ENCODE assay signal across 31 cellular contexts in genomic region chr14:87184180-87184579, GRCh38.
"Had no signal": no experiment of that assay in that cellular context is flagged by ENCODE, and none has a peak within 500 bp of the region (broad histone marks: within the 10 kb centered on the region; RNA-seq: fewer than 3 reads in every experiment).

No MANE protein-coding gene starts in this region.

- H3K4me2 ChIP-seq: neural progenitor cell, smooth muscle cell had no signal

- ATAC-seq: natural killer cell; psoas muscle; right cardiac atrium; sciatic nerve; stimulated activated memory B cell treated with anti-CD40 and anti-IgM and Interleukin-4, amounts not matched to agents 10 μg/mL and 1 μg/mL and 100 μg/mL, for 72 hours; stimulated activated naive CD8-positive, alpha-beta T cell treated with anti-CD3 and anti-CD28 coated beads, Interleukin-15, amount 100 ng/mL, for 72 hours; stimulated activated naive CD8-positive, alpha-beta T cell treated with anti-CD3 and anti-CD28 coated beads, Interleukin-15, Interleukin-2, amounts not matched to agents 100 U/mL and 50 U/mL, for 24 hours; upper lobe of right lung had no signal

- H3K9ac ChIP-seq: neural progenitor cell, parathyroid adenoma had no signal

- H3K4me1 Mint-ChIP-seq: natural killer cell; stimulated activated memory B cell treated with anti-CD40 and anti-IgM and Interleukin-4, amounts not matched to agents 10 μg/mL and 1 μg/mL and 100 μg/mL, for 72 hours; stimulated activated naive CD8-positive, alpha-beta T cell treated with anti-CD3 and anti-CD28 coated beads, Interleukin-15, amount 100 ng/mL, for 72 hours had no signal

- H3K27ac ChIP-seq: neural progenitor cell, ovary, parathyroid adenoma, psoas muscle, skin epidermis, spleen, suprapubic skin, testis, tibial artery, transverse colon, upper lobe of right lung, uterus had no signal

- H3K4me1 ChIP-seq: parathyroid adenoma, psoas muscle, spleen, suprapubic skin, testis, tibial artery, transverse colon, upper lobe of right lung, uterus had no signal

- H3K9me3 Mint-ChIP-seq: nephron, neural progenitor cell, type B pancreatic cell had no signal

- DNase-seq: natural killer cell; occipital lobe; ovary; posterior cingulate gyrus; psoas muscle; right cardiac atrium; spleen; stimulated activated CD4-positive, alpha-beta T cell treated with anti-CD3 and anti-CD28 coated beads, Interleukin-12 subunit alpha, Interleukin-12 subunit beta, amount 100 ng/mL, for 4 hours; stimulated activated CD4-positive, alpha-beta T cell treated with anti-CD3 and anti-CD28 coated beads, Interleukin-1b, Interleukin-23, amount 100 ng/mL, for 48 hours; stimulated activated CD4-positive, alpha-beta T cell treated with anti-CD3 and anti-CD28 coated beads, Interleukin-4, amount 100 ng/mL, for 1 hour; stimulated activated CD4-positive, alpha-beta T cell treated with anti-CD3 and anti-CD28 coated beads, Interleukin-4, amount 100 ng/mL, for 4 hours; stimulated activated CD8-positive, alpha-beta memory T cell treated with anti-CD3 and anti-CD28 coated beads, Interleukin-4, amount 100 ng/mL, for 48 hours; stimulated activated naive CD4-positive, alpha-beta T cell; stimulated activated naive CD8-positive, alpha-beta T cell treated with anti-CD3 and anti-CD28 coated beads, Interleukin-15, amount 100 ng/mL, for 72 hours; stimulated activated naive CD8-positive, alpha-beta T cell treated with anti-CD3 and anti-CD28 coated beads, Interleukin-15, Interleukin-2, amounts not matched to agents 100 U/mL and 50 U/mL, for 24 hours; substantia nigra; testis; tibial artery; transverse colon; upper lobe of right lung; uterus had no signal

- H3K36me3 ChIP-seq: neural progenitor cell, ovary, spleen, suprapubic skin, tibial artery, transverse colon, upper lobe of right lung, uterus had no signal

- H3K36me3 Mint-ChIP-seq: neural progenitor cell; stimulated activated memory B cell treated with anti-CD40 and anti-IgM and Interleukin-4, amounts not matched to agents 10 μg/mL and 1 μg/mL and 100 μg/mL, for 72 hours; type B pancreatic cell had no signal

- H3K4me3 Mint-ChIP-seq: natural killer cell; nephron; neural progenitor cell; stimulated activated memory B cell treated with anti-CD40 and anti-IgM and Interleukin-4, amounts not matched to agents 10 μg/mL and 1 μg/mL and 100 μg/mL, for 72 hours; stimulated activated naive CD8-positive, alpha-beta T cell treated with anti-CD3 and anti-CD28 coated beads, Interleukin-15, amount 100 ng/mL, for 72 hours; type B pancreatic cell had no signal

- H3K27ac Mint-ChIP-seq: natural killer cell; neural progenitor cell; progenitor cell of endocrine pancreas; stimulated activated memory B cell treated with anti-CD40 and anti-IgM and Interleukin-4, amounts not matched to agents 10 μg/mL and 1 μg/mL and 100 μg/mL, for 72 hours; stimulated activated naive CD8-positive, alpha-beta T cell treated with anti-CD3 and anti-CD28 coated beads, Interleukin-15, amount 100 ng/mL, for 72 hours; type B pancreatic cell had no signal

- H3K79me2 ChIP-seq: parathyroid adenoma had no signal

- H3K4me3 ChIP-seq: neural progenitor cell, ovary, psoas muscle, skin epidermis, smooth muscle cell, spleen, suprapubic skin, testis, tibial artery, transverse colon, upper lobe of right lung, uterus had no signal

- H3K27me3 ChIP-seq: ovary, spleen, suprapubic skin, testis, tibial artery, transverse colon, upper lobe of right lung, uterus had no signal

- H3K27me3 Mint-ChIP-seq: stimulated activated memory B cell treated with anti-CD40 and anti-IgM and Interleukin-4, amounts not matched to agents 10 μg/mL and 1 μg/mL and 100 μg/mL, for 72 hours; stimulated activated naive CD8-positive, alpha-beta T cell treated with anti-CD3 and anti-CD28 coated beads, Interleukin-15, amount 100 ng/mL, for 72 hours; type B pancreatic cell had no signal

- H3K9me3 ChIP-seq: ovary, psoas muscle, suprapubic skin, testis, tibial artery, transverse colon, upper lobe of right lung, uterus had no signal

- H2AFZ ChIP-seq: neural progenitor cell, parathyroid adenoma had no signal
